ENCODE assay signal across 12 cellular contexts in genomic region chr19:47020132-47020805, GRCh38. TPM values are rescaled to one million over a fixed set of nuclear protein-coding genes. Genes with fewer than 3 reads are reported as not detected.
DNase-seq lines count a peak whose midpoint lies in the region; ATAC-seq and TF ChIP-seq lines count a peak whose summit lies in the region.
"Had no signal": no experiment of that assay in that cellular context is flagged by ENCODE, and none has a peak within 500 bp of the region (broad histone marks: within the 10 kb centered on the region; RNA-seq: fewer than 3 reads in every experiment).

No MANE protein-coding gene starts in this region.

- peak overlapping the region; percentile 61 for H3K4me3 ChIP-seq in iPS-15b (ENCODE audit: low read depth, low read length)
- H3K4me3 ChIP-seq in tibial nerve: peak overlapping the region in 3 of 4 donors; percentile 4 to 33 (median 12)

- H3K27me3 ChIP-seq in iPS-15b (ENCODE audit: control insufficient read depth, insufficient read depth, low read length) (peaks cover 51% of the 10 kb centered on the region), tibial nerve (peaks cover 0 to 50% of the 10 kb centered on the region in 2 donors)

- H3K9me3 Mint-ChIP-seq in activated naive CD8-positive, alpha-beta T cell treated with anti-CD3 and anti-CD28 coated beads, Interleukin-2, amount 10 ng/mL, durations not matched to agents 7 days and 5 days: no peaks in the 10 kb centered on the region
- no peaks in the 10 kb centered on the region for H3K9me3 Mint-ChIP-seq in activated naive CD8-positive, alpha-beta T cell treated with anti-CD3 and anti-CD28 coated beads, Interleukin-2, amount 50 U/mL, for 24 hours
- no peaks in the 10 kb centered on the region for H3K9me3 Mint-ChIP-seq in WTC11
- H3K9me3 Mint-ChIP-seq: activated CD4-positive, alpha-beta T cell treated with anti-CD3 and anti-CD28 coated beads, Interleukin-2, amount 10 ng/mL, durations not matched to agents 7 days and 5 days had no signal

- peaks cover 6% of the 10 kb centered on the region for H3K4me1 Mint-ChIP-seq in activated naive CD8-positive, alpha-beta T cell treated with anti-CD3 and anti-CD28 coated beads, Interleukin-2, amount 10 ng/mL, durations not matched to agents 7 days and 5 days
- H3K4me1 Mint-ChIP-seq in activated naive CD8-positive, alpha-beta T cell treated with anti-CD3 and anti-CD28 coated beads, Interleukin-2, amount 50 U/mL, for 24 hours: peaks cover 14% of the 10 kb centered on the region
- H3K4me1 Mint-ChIP-seq in WTC11: peaks cover 10% of the 10 kb centered on the region

- H3K4me1 ChIP-seq in iPS-15b (ENCODE audit: control insufficient read depth, insufficient read depth, low read length): peaks cover 8% of the 10 kb centered on the region
- H3K4me1 ChIP-seq in tibial nerve: peaks cover 0 to 42% (median 17%) of the 10 kb centered on the region in 4 donors

- H3K27ac ChIP-seq in tibial nerve: no peak overlapping the region
- H3K27ac ChIP-seq: C4-2B, skin epidermis had no signal

- no peak for TF ChIP-seq EP300 in tibial nerve (IDR thresholded peaks at IDR 0.05)

- no peak for DNase-seq in activated naive CD8-positive, alpha-beta T cell treated with anti-CD3 and anti-CD28 coated beads, Interleukin-2, amount 10 ng/mL, durations not matched to agents 7 days and 5 days
- DNase-seq in activated naive CD8-positive, alpha-beta T cell treated with anti-CD3 and anti-CD28 coated beads, Interleukin-2, amount 50 U/mL, for 24 hours: no peak
- DNase-seq in WTC11 (ENCODE audit: low spot score): no peak
- DNase-seq in tibial nerve (ENCODE audit: low spot score in 2 of 2): no peak
- DNase-seq: activated CD4-positive, alpha-beta T cell treated with anti-CD3 and anti-CD28 coated beads, Interleukin-2, amount 10 ng/mL, durations not matched to agents 7 days and 5 days; Kasumi-1 had no signal

- no peaks in the 10 kb centered on the region for H3K36me3 Mint-ChIP-seq in activated naive CD8-positive, alpha-beta T cell treated with anti-CD3 and anti-CD28 coated beads, Interleukin-2, amount 10 ng/mL, durations not matched to agents 7 days and 5 days
- no peaks in the 10 kb centered on the region for H3K36me3 Mint-ChIP-seq in activated naive CD8-positive, alpha-beta T cell treated with anti-CD3 and anti-CD28 coated beads, Interleukin-2, amount 50 U/mL, for 24 hours (ENCODE audit: low read depth)
- no peaks in the 10 kb centered on the region for H3K36me3 Mint-ChIP-seq in WTC11

- H3K27ac Mint-ChIP-seq in activated naive CD8-positive, alpha-beta T cell treated with anti-CD3 and anti-CD28 coated beads, Interleukin-2, amount 10 ng/mL, durations not matched to agents 7 days and 5 days: no peak overlapping the region
- no peak overlapping the region for H3K27ac Mint-ChIP-seq in activated naive CD8-positive, alpha-beta T cell treated with anti-CD3 and anti-CD28 coated beads, Interleukin-2, amount 50 U/mL, for 24 hours
- H3K27ac Mint-ChIP-seq in WTC11: no peak overlapping the region
- H3K27ac Mint-ChIP-seq: activated CD4-positive, alpha-beta T cell treated with anti-CD3 and anti-CD28 coated beads, Interleukin-2, amount 10 ng/mL, durations not matched to agents 7 days and 5 days had no signal

- TF ChIP-seq CTCF in WTC11 (IDR thresholded peaks at IDR 0.05) (no peak), tibial nerve (IDR thresholded peaks at IDR 0.05) (no peak)

- CTCF ChIA-PET in WTC11 (lab: Charles Lee): interaction anchor here (0.6 to 4.3 kb wide), 7 partner anchors 7 to 267 kb away, joined by 3 to 58 read pairs (median 5); no protein-coding TSS in a partner anchor

- H3K9me3 ChIP-seq in iPS-15b (ENCODE audit: control insufficient read depth, insufficient read depth, low read length) (no peaks in the 10 kb centered on the region), tibial nerve (no peaks in the 10 kb centered on the region)

- peaks cover 52% of the 10 kb centered on the region for H3K27me3 Mint-ChIP-seq in activated naive CD8-positive, alpha-beta T cell treated with anti-CD3 and anti-CD28 coated beads, Interleukin-2, amount 10 ng/mL, durations not matched to agents 7 days and 5 days
- peaks cover 58% of the 10 kb centered on the region for H3K27me3 Mint-ChIP-seq in activated naive CD8-positive, alpha-beta T cell treated with anti-CD3 and anti-CD28 coated beads, Interleukin-2, amount 50 U/mL, for 24 hours
- H3K27me3 Mint-ChIP-seq in WTC11 (ENCODE audit: low read depth): peaks cover 82% of the 10 kb centered on the region

- H3K4me3 Mint-ChIP-seq in activated naive CD8-positive, alpha-beta T cell treated with anti-CD3 and anti-CD28 coated beads, Interleukin-2, amount 10 ng/mL, durations not matched to agents 7 days and 5 days: peak overlapping the region; percentile 30
- H3K4me3 Mint-ChIP-seq in activated naive CD8-positive, alpha-beta T cell treated with anti-CD3 and anti-CD28 coated beads, Interleukin-2, amount 50 U/mL, for 24 hours: no peak overlapping the region
- peak overlapping the region; percentile 65 for H3K4me3 Mint-ChIP-seq in WTC11
- H3K4me3 Mint-ChIP-seq: activated CD4-positive, alpha-beta T cell treated with anti-CD3 and anti-CD28 coated beads, Interleukin-2, amount 10 ng/mL, durations not matched to agents 7 days and 5 days had no signal

- no peak for ATAC-seq in activated naive CD8-positive, alpha-beta T cell treated with anti-CD3 and anti-CD28 coated beads, Interleukin-2, amount 10 ng/mL, durations not matched to agents 7 days and 5 days (ENCODE audit: low read depth)
- ATAC-seq in activated naive CD8-positive, alpha-beta T cell treated with anti-CD3 and anti-CD28 coated beads, Interleukin-2, amount 50 U/mL, for 24 hours: no peak
- ATAC-seq in WTC11: peak; percentile 8
- no peak for ATAC-seq in HG03039 (IDR thresholded peaks at IDR 0.05; ENCODE audit: unreplicated experiment)
- no peak for ATAC-seq in HG03469 (IDR thresholded peaks at IDR 0.05; ENCODE audit: unreplicated experiment)
- ATAC-seq in GM21619 (IDR thresholded peaks at IDR 0.05; ENCODE audit: unreplicated experiment): no peak

- no peak overlapping the region for H3K9ac ChIP-seq in iPS-15b (ENCODE audit: low read depth, low read length)

- POLR2A ChIA-PET in activated naive CD8-positive, alpha-beta T cell treated with anti-CD3 and anti-CD28 coated beads, Interleukin-2, amount 10 ng/mL, durations not matched to agents 7 days and 5 days (lab: Charles Lee): interaction anchor here (0.6 to 0.7 kb wide), 2 partner anchors 356 to 486 kb away, joined by 3 to 5 read pairs; no protein-coding TSS in a partner anchor
- POLR2A ChIA-PET in WTC11 (lab: Charles Lee): no interaction called here

- WGBS in tibial nerve, 2 donors: 1 to 2% methylated on average over 29 to 34 of the region's 62 CpGs

- TF ChIP-seq POLR2A in tibial nerve (IDR thresholded peaks at IDR 0.05): no peak

- H3K36me3 ChIP-seq in iPS-15b (ENCODE audit: control insufficient read depth, insufficient read depth, low read length): no peaks in the 10 kb centered on the region
- H3K36me3 ChIP-seq in tibial nerve: no peaks in the 10 kb centered on the region

TF ChIP-seq in WTC11, 78 proteins besides CTCF, POLR2A, EP300 and RAD21:
- TF ChIP-seq NR2C2 (CRISPR knock-in tag; IDR thresholded peaks at IDR 0.05) (no peak), CREM (CRISPR knock-in tag; IDR thresholded peaks at IDR 0.05) (no peak), ZNF219 (CRISPR knock-in tag; IDR thresholded peaks at IDR 0.05; ENCODE audit: borderline replicate concordance) (no peak), TEAD4 (CRISPR knock-in tag; IDR thresholded peaks at IDR 0.05) (no peak), NR1H2 (CRISPR knock-in tag; IDR thresholded peaks at IDR 0.05) (no peak), ATF3 (CRISPR knock-in tag; conservative IDR thresholded peaks at IDR 0.05) (no peak), CBFB (CRISPR knock-in tag; IDR thresholded peaks at IDR 0.05; ENCODE audit: low read depth) (no peak), ZNF138 (CRISPR knock-in tag; conservative IDR thresholded peaks at IDR 0.05) (no peak), MYBL2 (CRISPR knock-in tag; IDR thresholded peaks at IDR 0.05) (no peak), SOX15 (CRISPR knock-in tag; IDR thresholded peaks at IDR 0.05) (no peak), KAT7 (CRISPR knock-in tag; IDR thresholded peaks at IDR 0.05; ENCODE audit: borderline replicate concordance) (no peak), ERG (CRISPR knock-in tag; IDR thresholded peaks at IDR 0.05) (no peak), ATF2 (CRISPR knock-in tag; IDR thresholded peaks at IDR 0.05; ENCODE audit: borderline replicate concordance, low read depth) (no peak)

RNA-seq across cellular contexts. Expression of gene NPAS1, which starts 0.6 kb away (rescaled TPM):
- under 1 TPM; 0.43 to 0.61 TPM for total RNA-seq in activated naive CD8-positive, alpha-beta T cell treated with anti-CD3 and anti-CD28 coated beads, Interleukin-2, amount 10 ng/mL, durations not matched to agents 7 days and 5 days
- 6.8 to 11.1 TPM (median 10.3 TPM) in 3 replicates for total RNA-seq in WTC11 (2021)
- under 1 TPM in 2 of 4 donors, not detected in 2; 0.39 to 0.42 TPM for total RNA-seq in tibial nerve
- total RNA-seq: activated CD4-positive, alpha-beta T cell treated with anti-CD3 and anti-CD28 coated beads, Interleukin-2, amount 10 ng/mL, durations not matched to agents 7 days and 5 days had no signal

RNA-seq across cellular contexts. Expression of gene TMEM160, which starts 28.2 kb away (rescaled TPM):
- 10 to 100 TPM; 54.7 to 59.0 TPM for total RNA-seq in activated naive CD8-positive, alpha-beta T cell treated with anti-CD3 and anti-CD28 coated beads, Interleukin-2, amount 10 ng/mL, durations not matched to agents 7 days and 5 days
- 86.2 to 90.3 TPM (median 87.8 TPM) in 3 replicates for total RNA-seq in WTC11 (2021)
- total RNA-seq in tibial nerve: 10 to 100 TPM; 37.5 to 78.5 (median 66.8) TPM
